Comparison of ENCODE assay signal across 23 cellular contexts in the genomic region with DNA sequence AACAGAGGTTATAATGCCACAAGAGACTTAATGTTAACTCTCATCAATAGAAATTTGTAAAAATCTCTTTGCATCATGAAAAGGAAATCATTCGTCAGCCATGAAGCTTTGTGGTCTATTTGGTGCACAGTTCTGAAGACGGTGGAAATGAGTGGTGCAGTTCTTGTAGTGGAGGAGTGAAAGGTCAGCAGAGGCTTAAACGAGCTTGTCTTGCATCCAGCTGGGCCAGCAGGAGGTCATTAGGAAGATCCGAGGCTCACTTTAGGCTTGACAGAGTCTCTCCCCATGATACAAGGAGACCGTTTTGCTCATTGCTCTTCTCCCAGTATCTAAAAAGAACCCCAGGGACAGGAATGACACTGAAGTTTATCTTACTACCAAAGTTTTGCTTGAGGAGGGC.
"Had no signal": no experiment of that assay in that cellular context is flagged by ENCODE, and none has a peak within 500 bp of the region (broad histone marks: within the 10 kb centered on the region; RNA-seq: fewer than 3 reads in every experiment).

No MANE protein-coding gene starts in this region.

- H3K27me3 Mint-ChIP-seq: activated T-cell treated with anti-CD3 and anti-CD28 coated beads, Interleukin-2, amount 50 U/mL, for 24 hours; naive thymus-derived CD4-positive, alpha-beta T cell; T-cell; type B pancreatic cell had no signal

- H3K4me1 ChIP-seq: adrenal gland, heart left ventricle, lower lobe of right lung, parathyroid adenoma, testis, vagina had no signal

- H3K9me3 ChIP-seq: adrenal gland, heart left ventricle, lower lobe of right lung, sigmoid colon, testis, vagina had no signal

- H3K36me3 Mint-ChIP-seq: activated naive CD8-positive, alpha-beta T cell; naive thymus-derived CD4-positive, alpha-beta T cell; T-cell had no signal

- H3K27ac Mint-ChIP-seq: activated naive CD8-positive, alpha-beta T cell; activated T-cell treated with anti-CD3 and anti-CD28 coated beads, Interleukin-2, amount 50 U/mL, for 24 hours; activated T-helper 2 cell treated with anti-CD3 and anti-CD28 coated beads, Interferon-gamma antibody, Interleukin-2, Interleukin-4, amounts not matched to agents 10 μg/mL and 5 μg/mL and 100 μg/mL, durations not matched to agents 14 hours and 24 hours and 36 hours; naive thymus-derived CD4-positive, alpha-beta T cell; T-cell; T-helper 2 cell treated with Interferon-gamma antibody and Interleukin-4, amounts not matched to agents 5 μg/mL and 100 μg/mL, for 36 hours; type B pancreatic cell had no signal

- H3K9me3 Mint-ChIP-seq: activated T-cell treated with anti-CD3 and anti-CD28 coated beads, Interleukin-2, amount 50 U/mL, for 24 hours; T-helper 2 cell treated with Interferon-gamma antibody and Interleukin-4, amounts not matched to agents 5 μg/mL and 100 μg/mL, for 36 hours had no signal

- DNase-seq: activated CD4-positive, alpha-beta T cell treated with anti-CD3 and anti-CD28 coated beads for 1 hour; activated CD4-positive, alpha-beta T cell treated with anti-CD3 and anti-CD28 coated beads, Interleukin-2, amount 50 U/mL, for 1 hour; activated naive CD4-positive, alpha-beta T cell; activated T-cell treated with anti-CD3 and anti-CD28 coated beads, Interleukin-2, amount 50 U/mL, for 24 hours; adrenal gland; cerebellar nuclear complex; cortex of kidney; heart left ventricle; left colon; lower lobe of right lung; naive thymus-derived CD4-positive, alpha-beta T cell; sigmoid colon; stimulated activated CD4-positive, alpha-beta T cell treated with anti-CD3 and anti-CD28 coated beads, Interleukin-4, amount 100 ng/mL, for 1 hour; stimulated activated naive CD4-positive, alpha-beta T cell; T-cell; testis had no signal

- H3K4me1 Mint-ChIP-seq: naive thymus-derived CD4-positive, alpha-beta T cell; T-cell had no signal

- H3K27ac ChIP-seq: adrenal gland, heart left ventricle, lower lobe of right lung, parathyroid adenoma, sigmoid colon, testis, vagina, VCaP had no signal

- H3K4me3 Mint-ChIP-seq: activated naive CD8-positive, alpha-beta T cell; activated T-cell treated with anti-CD3 and anti-CD28 coated beads, Interleukin-2, amount 50 U/mL, for 24 hours; naive thymus-derived CD4-positive, alpha-beta T cell; T-cell; T-helper 2 cell treated with Interferon-gamma antibody and Interleukin-4, amounts not matched to agents 5 μg/mL and 100 μg/mL, for 36 hours; type B pancreatic cell had no signal

- H3K4me3 ChIP-seq: adrenal gland, heart left ventricle, lower lobe of right lung, sigmoid colon, testis, vagina had no signal

- ATAC-seq: heart left ventricle; left colon; lower lobe of right lung; naive thymus-derived CD4-positive, alpha-beta T cell; T-cell had no signal

- H3K27me3 ChIP-seq: adrenal gland, heart left ventricle, sigmoid colon, testis, vagina had no signal

- H3K36me3 ChIP-seq: adrenal gland, heart left ventricle, lower lobe of right lung, sigmoid colon, vagina had no signal
